Comparison of ENCODE assay signal across 9 cellular contexts in the genomic region with DNA sequence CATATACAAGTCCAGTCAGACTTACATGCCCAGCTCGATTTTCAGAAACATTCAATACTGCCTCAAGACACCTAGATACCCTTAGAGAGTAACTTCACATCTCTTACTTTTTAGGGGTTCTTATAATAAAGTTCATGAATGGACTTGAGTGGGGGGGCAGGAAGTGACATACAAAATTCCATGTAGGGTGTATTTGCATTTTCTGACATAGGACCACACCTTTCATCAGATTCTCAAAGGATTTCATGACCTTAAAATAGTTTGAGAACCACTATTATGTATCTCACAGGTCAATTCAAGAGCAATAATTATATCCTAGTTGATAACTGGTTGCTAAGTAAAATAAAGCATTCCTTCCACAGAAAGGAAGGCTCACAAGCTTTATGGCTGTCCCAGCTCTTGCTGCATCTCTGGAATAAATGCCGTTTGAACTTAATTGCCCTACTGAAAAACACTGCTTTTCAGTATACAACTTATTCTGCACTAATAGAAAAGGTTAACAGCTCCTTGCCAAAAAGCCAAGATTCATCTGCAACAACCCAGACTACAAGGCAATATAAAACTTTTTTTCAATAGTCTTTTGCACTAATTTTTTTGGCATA. TPM values are rescaled to one million over a fixed set of nuclear protein-coding genes. Genes with fewer than 3 reads are reported as not detected.
DNase-seq lines count a peak whose midpoint lies in the region; ATAC-seq and TF ChIP-seq lines count a peak whose summit lies in the region.
"Had no signal": no experiment of that assay in that cellular context is flagged by ENCODE, and none has a peak within 500 bp of the region (broad histone marks: within the 10 kb centered on the region; RNA-seq: fewer than 3 reads in every experiment).

No MANE protein-coding gene starts in this region.

- 44% methylated on average over 2 of the region's 2 CpGs for WGBS in hepatocyte (ENCODE audit: low lambda C conversion rate, missing lambda C conversion rate)
- WGBS in stomach, 5 donors, result 31 to 42% (median 34%) methylated on average over 2 of the region's 2 CpGs

- intact Hi-C loops in activated B cell treated with CpG ODN at 0.5 μM for 24 hours (cut with micrococcal nuclease) (loop anchor here (2.0 kb wide), 1 partner anchor 14 kb away; no protein-coding TSS in a partner anchor), stomach (cut with DNase I; ENCODE audit: low total_unique reads) (no loop called here)

- H3K27ac Mint-ChIP-seq in activated T-cell treated with anti-CD3 and anti-CD28 coated beads, Interleukin-2, amount 50 U/mL, for 24 hours, result peak overlapping the region; percentile 71
- no peak overlapping the region for H3K27ac Mint-ChIP-seq in activated B cell treated with CpG ODN at 0.5 μM for 24 hours

- H3K4me3 ChIP-seq in hepatocyte (peak overlapping the region; percentile 60), stomach (peak overlapping the region in 3 of 4 donors; percentile 66 to 90 (median 78))

- peak overlapping the region; percentile 77 for H3K4me2 ChIP-seq in hepatocyte

- H3K36me3 ChIP-seq in hepatocyte (replicated peaks; ENCODE audit: insufficient read depth, low read depth) (no peaks in the 10 kb centered on the region), stomach (peaks cover 0 to 7% (median under 1%) of the 10 kb centered on the region in 4 donors)

- no peaks in the 10 kb centered on the region for H3K27me3 ChIP-seq in hepatocyte
- no peaks in the 10 kb centered on the region for H3K27me3 ChIP-seq in stomach

- ATAC-seq in activated B cell treated with CpG ODN at 0.5 μM for 24 hours (ENCODE audit: low read depth) (no peak), GM18505 (IDR thresholded peaks at IDR 0.05; ENCODE audit: unreplicated experiment) (no peak)

- peak overlapping the region; percentile 87 for H3K4me3 Mint-ChIP-seq in activated T-cell treated with anti-CD3 and anti-CD28 coated beads, Interleukin-2, amount 50 U/mL, for 24 hours
- peak overlapping the region; percentile 96 for H3K4me3 Mint-ChIP-seq in activated B cell treated with CpG ODN at 0.5 μM for 24 hours

- TF ChIP-seq EP300 in stomach (IDR thresholded peaks at IDR 0.05), result no peak

- peaks cover 36% of the 10 kb centered on the region for H3K4me1 Mint-ChIP-seq in activated T-cell treated with anti-CD3 and anti-CD28 coated beads, Interleukin-2, amount 50 U/mL, for 24 hours (ENCODE audit: low read depth)
- H3K4me1 Mint-ChIP-seq in activated B cell treated with CpG ODN at 0.5 μM for 24 hours, result peaks cover 32% of the 10 kb centered on the region

- POLR2A ChIA-PET in activated B cell treated with CpG ODN at 0.5 μM for 24 hours (lab: Charles Lee), result interaction anchor here (0.7 to 6.3 kb wide), 9 partner anchors 16 to 715 kb away, joined by 3 to 64 read pairs (median 16); a partner anchor contains a TSS

- CTCF ChIA-PET in activated B cell treated with CpG ODN at 0.5 μM for 24 hours (lab: Charles Lee), result interaction anchor here (2.1 to 4.2 kb wide), 2 partner anchors 64 to 67 kb away, joined by 7 to 42 read pairs; no protein-coding TSS in a partner anchor

- no peaks in the 10 kb centered on the region for H3K27me3 Mint-ChIP-seq in activated T-cell treated with anti-CD3 and anti-CD28 coated beads, Interleukin-2, amount 50 U/mL, for 24 hours
- H3K27me3 Mint-ChIP-seq in activated B cell treated with CpG ODN at 0.5 μM for 24 hours, result no peaks in the 10 kb centered on the region

- peaks cover 5% of the 10 kb centered on the region for H4K20me1 ChIP-seq in hepatocyte (ENCODE audit: insufficient read depth, poor library complexity, severe bottlenecking)

- H3K79me2 ChIP-seq in hepatocyte, result peaks cover 55% of the 10 kb centered on the region

- no peaks in the 10 kb centered on the region for H3K9me2 ChIP-seq in hepatocyte (replicated peaks; ENCODE audit: insufficient read depth)

- peaks cover 34% of the 10 kb centered on the region for H3K36me3 Mint-ChIP-seq in activated T-cell treated with anti-CD3 and anti-CD28 coated beads, Interleukin-2, amount 50 U/mL, for 24 hours (ENCODE audit: low read depth)
- peaks cover 14% of the 10 kb centered on the region for H3K36me3 Mint-ChIP-seq in activated B cell treated with CpG ODN at 0.5 μM for 24 hours (ENCODE audit: low read depth)

- DNase-seq in activated T-cell treated with anti-CD3 and anti-CD28 coated beads, Interleukin-2, amount 50 U/mL, for 24 hours, result no peak
- DNase-seq in activated T-cell treated with anti-CD3 and anti-CD28 coated beads for 4 hours (no peak), activated B cell treated with CpG ODN at 0.5 μM for 24 hours (no peak), hepatocyte (ENCODE audit: low spot score) (peak; percentile 15), stomach (no peak), midbrain (lab: John Stamatoyannopoulos, UW) (no peak)
- DNase-seq in stimulated activated CD4-positive, alpha-beta T cell treated with anti-CD3 and anti-CD28 coated beads, Interleukin-12 subunit alpha, Interleukin-12 subunit beta, amount 100 ng/mL, for 4 hours, result no peak
- DNase-seq: DMS79 had no signal

- H3K4me1 ChIP-seq in hepatocyte (ENCODE audit: insufficient read depth) (peaks cover 15% of the 10 kb centered on the region), stomach (peaks cover 7 to 41% (median 30%) of the 10 kb centered on the region in 4 donors)

- no peaks in the 10 kb centered on the region for H3K9me3 ChIP-seq in hepatocyte (ENCODE audit: low read depth)
- H3K9me3 ChIP-seq in stomach, result no peaks in the 10 kb centered on the region

- no peak overlapping the region for H2AFZ ChIP-seq in hepatocyte

- no peaks in the 10 kb centered on the region for H3K9me3 Mint-ChIP-seq in activated T-cell treated with anti-CD3 and anti-CD28 coated beads, Interleukin-2, amount 50 U/mL, for 24 hours
- no peaks in the 10 kb centered on the region for H3K9me3 Mint-ChIP-seq in activated B cell treated with CpG ODN at 0.5 μM for 24 hours

- no peak for TF ChIP-seq POLR2A in stomach (IDR thresholded peaks at IDR 0.05)
- no peak for TF ChIP-seq POLR2A in GM18505 (IDR thresholded peaks at IDR 0.05; ENCODE audit: borderline replicate concordance, extremely low read depth, insufficient read depth, insufficient read length)

- peak overlapping the region; percentile 94 for H3K27ac ChIP-seq in hepatocyte
- peak overlapping the region in 3 of 5 donors; percentile 94 to 98 (median 95) for H3K27ac ChIP-seq in stomach

- TF ChIP-seq CTCF in activated B cell treated with CpG ODN at 0.5 μM for 24 hours (IDR thresholded peaks at IDR 0.05) (no peak), hepatocyte (IDR thresholded peaks at IDR 0.05; ENCODE audit: poor library complexity) (no peak), stomach (IDR thresholded peaks at IDR 0.05) (no peak)

RNA-seq across cellular contexts. Expression of a gene that starts 2.3 kb away (rescaled TPM):
- total RNA-seq in activated B cell treated with CpG ODN at 0.5 μM for 24 hours (19.8 and 20.5 TPM in 2 replicates), hepatocyte (145 TPM in 2 replicates), stomach (10 to 100 TPM; 11.7 to 68.3 (median 26.8) TPM)
- polyA plus RNA-seq in hepatocyte (140 and 149 TPM in 2 replicates), stomach (10 to 100 TPM in 2 of 3 donors, 1 to 10 TPM in 1; 9.4 to 20.2 (median 10.1) TPM)

RNA-seq across cellular contexts. Expression of a gene that starts 15.9 kb away (rescaled TPM):
- total RNA-seq in activated B cell treated with CpG ODN at 0.5 μM for 24 hours, result 3.5 and 4.6 TPM in 2 replicates
- 3.4 and 3.9 TPM in 2 replicates for total RNA-seq in hepatocyte
- polyA plus RNA-seq in hepatocyte, result 1.9 and 2.1 TPM in 2 replicates
- total RNA-seq in stomach, result 10 to 100 TPM in 1 of 5 donors, 1 to 10 TPM in 2, under 1 TPM in 1, not detected in 1; 0.45 to 17.7 (median 1.6) TPM
- 1 to 10 TPM; 1.2 to 5.8 (median 2.2) TPM for polyA plus RNA-seq in stomach
